7 cellular contexts compared by ENCODE assay signal in genomic region chr2:54081574-54081973, GRCh38. TPM values are rescaled to one million over a fixed set of nuclear protein-coding genes. Genes with fewer than 3 reads are reported as not detected.
DNase-seq lines count a peak whose midpoint lies in the region; ATAC-seq and TF ChIP-seq lines count a peak whose summit lies in the region.

No MANE protein-coding gene starts in this region.

- no peak overlapping the region for H3K4me3 ChIP-seq in left lung

- H3K36me3 ChIP-seq in left lung = no peaks in the 10 kb centered on the region

- TF ChIP-seq CTCF in left lung (IDR thresholded peaks at IDR 0.05) = no peak

- DNase-seq in RPMI7951 (ENCODE audit: low read depth) = peak; percentile 17
- peak; percentile 78 for DNase-seq in stimulated activated CD4-positive, alpha-beta T cell treated with anti-CD3 and anti-CD28 coated beads, Interleukin-1b, Interleukin-23, amount 100 ng/mL, for 48 hours
- no peak for DNase-seq in NCI-H1930 (lab: John Stamatoyannopoulos, UW)
- DNase-seq in left lung = no peak
- no peak for DNase-seq in posterior vena cava (ENCODE audit: low spot score)

- no peaks in the 10 kb centered on the region for H3K27me3 ChIP-seq in left lung

- intact Hi-C loops in left lung (cut with DNase I) = no loop called here
- intact Hi-C loops in posterior vena cava (cut with DNase I) = no loop called here

- ATAC-seq in GM19043 (IDR thresholded peaks at IDR 0.05; ENCODE audit: low read depth, unreplicated experiment) = peak; percentile 94
- peak; percentile 97 for ATAC-seq in HG02798 (IDR thresholded peaks at IDR 0.05; ENCODE audit: poor library complexity, unreplicated experiment)
- ATAC-seq in left lung = no peak

- no peaks in the 10 kb centered on the region for H3K9me3 ChIP-seq in left lung

- H3K4me1 ChIP-seq in left lung = no peaks in the 10 kb centered on the region

- no peak overlapping the region for H3K27ac ChIP-seq in left lung

RNA-seq across cellular contexts. Expression of gene ACYP2, which starts 33.8 kb away (rescaled TPM):
- 19.2 and 20.6 TPM in 2 replicates for total RNA-seq in RPMI7951 (2014; rRNA removed; shearing (Covaris generic))
- total RNA-seq in left lung (10 to 100 TPM; 18.8 to 20.6 TPM), posterior vena cava (10 to 100 TPM; 16.8 to 17.0 TPM)

Comparison
In these comparisons a context has a peak if more than half of its experiments do, and no peak if none do; other contexts are left out.
1. DNase-seq: peak in RPMI7951 (single experiment) and stimulated activated CD4-positive, alpha-beta T cell treated with anti-CD3 and anti-CD28 coated beads, Interleukin-1b, Interleukin-23, amount 100 ng/mL, for 48 hours (single experiment); none in NCI-H1930 (0 of 2), left lung (0 of 2) and posterior vena cava (single experiment).